Comparison of ENCODE assay signal across 13 cellular contexts in the genomic region with DNA sequence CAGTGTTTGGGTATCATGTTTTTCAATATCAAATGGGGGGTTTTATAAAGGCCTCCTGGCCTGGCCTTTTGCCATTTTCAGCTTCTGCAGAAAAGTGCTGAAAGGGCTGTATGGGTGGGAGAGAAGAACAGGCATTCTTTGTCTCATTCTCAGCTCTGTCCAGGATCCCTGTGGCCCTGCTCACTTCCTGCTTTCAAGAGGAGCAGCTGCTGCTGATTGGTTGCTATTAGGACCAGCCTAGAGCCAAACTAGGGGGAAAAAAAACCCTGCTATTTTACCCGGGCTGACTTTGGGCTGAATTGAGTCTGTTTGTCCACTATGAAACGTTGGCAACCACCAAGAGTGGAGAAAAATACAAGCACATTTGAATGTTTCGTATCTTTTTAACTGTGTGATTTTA.
A peak's percentile ranks its signal among the peaks of the same experiment; 100 is the strongest.
DNase-seq lines count a peak whose midpoint lies in the region; ATAC-seq and TF ChIP-seq lines count a peak whose summit lies in the region.
"Had no signal": no experiment of that assay in that cellular context is flagged by ENCODE, and none has a peak within 500 bp of the region (broad histone marks: within the 10 kb centered on the region; RNA-seq: fewer than 3 reads in every experiment).

No MANE protein-coding gene starts in this region.

- H3K9ac ChIP-seq in SU-DHL-6 (ENCODE audit: low read length): no peak overlapping the region
- H3K9ac ChIP-seq: parathyroid adenoma had no signal

- no peaks in the 10 kb centered on the region for H3F3A ChIP-seq in SU-DHL-6 (ENCODE audit: insufficient read depth)

- no peaks in the 10 kb centered on the region for H3K79me2 ChIP-seq in SU-DHL-6 (ENCODE audit: insufficient read depth, low read length)
- H3K79me2 ChIP-seq: parathyroid adenoma had no signal

- H3K4me3 ChIP-seq in SU-DHL-6 (ENCODE audit: insufficient read depth, low read length, poor library complexity, severe bottlenecking) (no peak overlapping the region), heart left ventricle (no peak overlapping the region)
- H3K4me3 ChIP-seq: colonic mucosa, left lung had no signal

- H4K20me1 ChIP-seq in SU-DHL-6 (ENCODE audit: low read depth, low read length): no peaks in the 10 kb centered on the region

- TF ChIP-seq POLR2A in heart left ventricle (IDR thresholded peaks at IDR 0.05): no peak

- no peaks in the 10 kb centered on the region for H3K9me2 ChIP-seq in SU-DHL-6 (replicated peaks; ENCODE audit: insufficient read depth, low read length)

- intact Hi-C loops in heart left ventricle (cut with DNase I): no loop called here
- intact Hi-C loops in sciatic nerve (cut with DNase I): no loop called here

- H3K4me1 ChIP-seq in heart left ventricle: peaks cover 0 to 50% (median 20%) of the 10 kb centered on the region in 12 donors
- H3K4me1 ChIP-seq: colonic mucosa had no signal

- H2AFZ ChIP-seq in SU-DHL-6 (ENCODE audit: low read depth, low read length, severe bottlenecking): peak overlapping the region; percentile 23
- H2AFZ ChIP-seq: parathyroid adenoma had no signal

- WGBS in heart left ventricle, 4 donors: 43 to 49% (median 46%) methylated on average over 3 of the region's 3 CpGs

- H3K9me3 ChIP-seq in SU-DHL-6 (ENCODE audit: insufficient read depth, low read length): no peaks in the 10 kb centered on the region
- H3K9me3 ChIP-seq in heart left ventricle: no peaks in the 10 kb centered on the region
- H3K9me3 ChIP-seq: colonic mucosa, left lung had no signal

- H3K36me3 ChIP-seq in SU-DHL-6 (ENCODE audit: low read length) (no peaks in the 10 kb centered on the region), heart left ventricle (peaks cover 0 to 32% (median 2%) of the 10 kb centered on the region in 9 donors)
- H3K36me3 ChIP-seq: colonic mucosa, left lung had no signal

- ATAC-seq in heart left ventricle: peak in 3 of 4 donors; percentile 38 to 50 (median 46)
- ATAC-seq in sciatic nerve: peak; percentile 94
- no peak for ATAC-seq in HG03439 (IDR thresholded peaks at IDR 0.05; ENCODE audit: unreplicated experiment)
- ATAC-seq in GM21526 (IDR thresholded peaks at IDR 0.05; ENCODE audit: low FRiP score, unreplicated experiment): no peak
- ATAC-seq: left lung had no signal

- H3K27me3 ChIP-seq in SU-DHL-6 (ENCODE audit: low read length): no peaks in the 10 kb centered on the region
- H3K27me3 ChIP-seq in heart left ventricle: no peaks in the 10 kb centered on the region
- H3K27me3 ChIP-seq: colonic mucosa, left lung had no signal

- H3K27ac ChIP-seq in SU-DHL-6 (ENCODE audit: low read depth, low read length): no peak overlapping the region
- peak overlapping the region in 4 of 12 donors; percentile 16 to 44 (median 28) for H3K27ac ChIP-seq in heart left ventricle
- H3K27ac ChIP-seq: colonic mucosa, left lung, parathyroid adenoma had no signal

- DNase-seq in NCI-H2029 (lab: John Stamatoyannopoulos, UW): peak; percentile 34
- DNase-seq in NCI-H2029 treated with DMSO at 0.1 percent for 48 hours (lab: John Stamatoyannopoulos, UW): no peak
- DNase-seq in heart left ventricle: peak in 2 of 5 donors; percentile 31 to 34
- no peak for DNase-seq in sciatic nerve (ENCODE audit: low spot score)
- no peak for DNase-seq in H4 (ENCODE audit: low spot score)
- DNase-seq: activated B cell treated with CpG ODN at 0.5 μM for 24 hours, colonic mucosa, left lung, NCI-H2081 had no signal

- TF ChIP-seq CTCF in SU-DHL-6 (IDR thresholded peaks at IDR 0.05; ENCODE audit: insufficient read depth, low read length, poor library complexity, severe bottlenecking) (no peak), heart left ventricle (IDR thresholded peaks at IDR 0.05) (no peak)

- no peak overlapping the region for H3K4me2 ChIP-seq in SU-DHL-6 (ENCODE audit: low read depth, low read length, poor library complexity, severe bottlenecking)

Comparison
In these comparisons a context has a peak if more than half of its experiments do, and no peak if none do; other contexts are left out.
1. ATAC-seq: peak in heart left ventricle (3 of 4) and sciatic nerve (single experiment); none in HG03439 (single experiment) and GM21526 (single experiment).